ENCODE assay signal across 9 cellular contexts in the genomic region with DNA sequence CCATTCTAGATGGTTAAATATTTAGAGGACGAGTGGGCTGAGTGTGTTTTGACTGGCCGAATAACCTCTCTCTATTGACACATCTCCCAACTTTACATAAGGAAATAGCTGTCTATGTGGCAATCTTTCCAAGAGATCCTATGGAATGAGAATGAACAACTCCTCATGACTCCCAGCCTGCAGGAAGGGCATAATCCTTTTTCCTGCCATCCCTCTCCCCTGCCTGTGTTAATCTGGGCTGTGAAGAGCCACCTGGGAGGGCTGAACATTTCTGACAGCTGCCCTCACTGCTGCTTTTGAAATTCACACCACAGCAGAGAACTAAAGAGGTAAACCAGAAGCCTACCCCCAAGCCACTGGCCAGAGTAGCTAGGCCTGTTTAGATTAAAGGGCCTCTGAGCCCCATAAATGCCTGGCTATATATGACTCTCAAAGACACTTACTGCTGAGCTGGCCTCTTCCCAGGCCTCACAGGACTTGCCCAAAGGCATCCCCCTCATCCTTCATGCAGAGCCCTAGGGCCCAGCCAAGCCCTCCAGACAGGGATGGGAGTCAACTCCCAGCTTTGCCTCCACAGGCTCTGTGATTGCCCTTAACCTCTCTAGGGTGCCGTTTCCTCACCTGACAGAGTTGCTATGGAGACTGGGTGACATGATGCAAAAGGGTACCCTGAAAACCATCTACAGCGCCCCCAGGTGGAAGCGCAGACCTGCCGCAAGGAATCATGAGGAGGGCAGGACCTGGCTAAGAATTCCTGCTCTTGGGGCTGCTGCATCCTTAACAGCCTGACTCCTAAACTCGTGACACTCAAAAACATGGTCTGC. TPM values are rescaled to one million over a fixed set of nuclear protein-coding genes. Genes with fewer than 3 reads are reported as not detected.
DNase-seq lines count a peak whose midpoint lies in the region; ATAC-seq and TF ChIP-seq lines count a peak whose summit lies in the region.
"Had no signal": no experiment of that assay in that cellular context is flagged by ENCODE, and none has a peak within 500 bp of the region (broad histone marks: within the 10 kb centered on the region; RNA-seq: fewer than 3 reads in every experiment).

No MANE protein-coding gene starts in this region.

- DNase-seq in DMS53 (lab: John Stamatoyannopoulos, UW): peak; percentile 53
- DNase-seq in DMS53 treated with DMSO at 0.1 percent for 48 hours (lab: John Stamatoyannopoulos, UW; ENCODE audit: unreplicated experiment): no peak
- DNase-seq in HT1080 (ENCODE audit: low read depth): peak; percentile 58
- DNase-seq in chondrocyte (ENCODE audit: low spot score): no peak
- peak in 4 of 10 donors; percentile 8 to 18 (median 13) for DNase-seq in naive thymus-derived CD8-positive, alpha-beta T cell
- DNase-seq: NCI-H446 had no signal

- no peaks in the 10 kb centered on the region for H3K9me3 Mint-ChIP-seq in chondrocyte (ENCODE audit: low read depth)
- no peaks in the 10 kb centered on the region for H3K9me3 Mint-ChIP-seq in naive thymus-derived CD8-positive, alpha-beta T cell

- no peaks in the 10 kb centered on the region for H3K27me3 Mint-ChIP-seq in chondrocyte (ENCODE audit: low read depth)
- H3K27me3 Mint-ChIP-seq in naive thymus-derived CD8-positive, alpha-beta T cell: no peaks in the 10 kb centered on the region

- peaks cover 14% of the 10 kb centered on the region for H3K36me3 Mint-ChIP-seq in chondrocyte (ENCODE audit: low read depth)
- peaks cover 5 to 46% (median 9%) of the 10 kb centered on the region in 3 donors for H3K36me3 Mint-ChIP-seq in naive thymus-derived CD8-positive, alpha-beta T cell

- H3K4me1 Mint-ChIP-seq in chondrocyte (ENCODE audit: low read depth): peaks cover 73% of the 10 kb centered on the region
- peaks cover 11 to 29% (median 20%) of the 10 kb centered on the region in 4 donors for H3K4me1 Mint-ChIP-seq in naive thymus-derived CD8-positive, alpha-beta T cell

- TF ChIP-seq CTCF in chondrocyte (IDR thresholded peaks at IDR 0.05): peak; percentile 50

- no peak overlapping the region for H3K4me3 Mint-ChIP-seq in chondrocyte (ENCODE audit: unreplicated experiment)
- H3K4me3 Mint-ChIP-seq in naive thymus-derived CD8-positive, alpha-beta T cell: no peak overlapping the region

- peak overlapping the region; percentile 66 for H3K27ac Mint-ChIP-seq in chondrocyte (ENCODE audit: unreplicated experiment)
- peak overlapping the region in 8 of 10 donors; percentile 4 to 88 (median 68) for H3K27ac Mint-ChIP-seq in naive thymus-derived CD8-positive, alpha-beta T cell

- POLR2A ChIA-PET in naive thymus-derived CD8-positive, alpha-beta T cell (lab: Charles Lee): interaction anchor here (0.5 to 6.9 kb wide), 9 partner anchors 18 to 1505 kb away, joined by 3 to 90 read pairs (median 4); no protein-coding TSS in a partner anchor

- peak in 1 of 2 donors; percentile 32 for ATAC-seq in naive thymus-derived CD8-positive, alpha-beta T cell
- no peak for ATAC-seq in HG02981 (IDR thresholded peaks at IDR 0.05; ENCODE audit: unreplicated experiment)
- ATAC-seq in HG03039 (IDR thresholded peaks at IDR 0.05; ENCODE audit: unreplicated experiment): no peak
- ATAC-seq in GM21737 (IDR thresholded peaks at IDR 0.05; ENCODE audit: unreplicated experiment): no peak

RNA-seq across cellular contexts. Expression of a gene that starts 42.0 kb away (rescaled TPM):
- 11.6 and 13.8 TPM in 2 replicates for total RNA-seq in HT1080 (2014; rRNA removed; shearing (Covaris generic))
- polyA plus RNA-seq in HT1080 (2015; cell fraction: cytosol; rRNA removed): 11.1 and 13.0 TPM in 2 replicates
- polyA plus RNA-seq in HT1080 (2015; cell fraction: nucleus; rRNA removed): 13.1 and 13.7 TPM in 2 replicates
- total RNA-seq in chondrocyte: 20.7 to 23.5 TPM (median 23.5 TPM) in 3 replicates
- 100 to 1,000 TPM; 361 to 364 TPM for total RNA-seq in naive thymus-derived CD8-positive, alpha-beta T cell
- polyA plus RNA-seq in naive thymus-derived CD8-positive, alpha-beta T cell: 100 to 1,000 TPM; 387 to 877 (median 421) TPM

Comparison
In these comparisons a context has a peak if more than half of its experiments do, and no peak if none do; other contexts are left out.
1. DNase-seq: peak in DMS53 (single experiment) and HT1080 (single experiment); none in DMS53 treated with DMSO at 0.1 percent for 48 hours (single experiment) and chondrocyte (single experiment).
2. RNA of a gene that starts 42.0 kb away (total RNA-seq): 361 to 364 TPM in naive thymus-derived CD8-positive, alpha-beta T cell; 20.7 to 23.5 TPM in chondrocyte and 11.6 to 13.8 TPM in HT1080; every median in the first group is over 10 times any median in the second.